In the genomic region with DNA sequence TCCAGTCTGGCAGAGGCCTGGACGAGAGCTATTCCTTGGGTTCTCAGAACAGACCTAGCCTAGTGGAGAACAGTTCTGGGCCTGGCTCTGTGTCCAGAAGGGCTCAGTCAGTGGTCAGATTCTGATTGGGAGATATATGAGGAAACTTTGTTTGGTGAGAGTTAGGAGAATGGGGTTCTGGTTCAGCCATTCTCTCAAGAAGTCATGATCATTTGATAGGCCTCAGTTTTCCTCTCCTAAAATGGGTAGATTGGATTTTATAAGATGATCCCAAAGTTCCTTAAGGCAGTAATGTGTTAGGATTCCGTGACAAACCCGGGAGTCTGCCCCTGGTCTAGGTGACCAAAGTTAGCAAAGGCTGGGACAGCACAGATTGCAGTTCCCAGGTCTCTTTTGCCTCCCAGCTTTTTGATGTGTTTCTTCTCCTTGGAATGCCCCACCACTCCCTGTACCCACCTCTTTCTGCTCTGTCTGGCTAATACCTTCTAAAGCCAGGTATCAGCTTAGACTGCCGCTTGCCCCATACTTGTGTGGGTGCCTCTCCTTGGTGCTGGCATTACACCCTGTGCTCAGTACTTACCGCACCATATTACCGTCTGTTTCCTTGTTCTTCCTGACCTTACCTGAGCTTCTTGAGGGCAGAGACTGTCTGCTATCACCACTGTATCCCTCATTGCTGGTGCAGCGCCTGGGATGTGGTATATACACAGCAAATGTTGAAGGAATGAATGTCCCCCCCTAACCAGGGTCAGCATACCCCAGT, we compare ENCODE assay signal across 11 cellular contexts. TPM values are rescaled to one million over a fixed set of nuclear protein-coding genes. Genes with fewer than 3 reads are reported as not detected.
DNase-seq lines count a peak whose midpoint lies in the region; ATAC-seq, FAIRE-seq and TF ChIP-seq lines count a peak whose summit lies in the region.
"Had no signal": no experiment of that assay in that cellular context is flagged by ENCODE, and none has a peak within 500 bp of the region (broad histone marks: within the 10 kb centered on the region; RNA-seq: fewer than 3 reads in every experiment).

No MANE protein-coding gene starts in this region.

- no peak for FAIRE-seq in frontal cortex (lab: Jason Lieb, UNC)

- peaks cover 62% of the 10 kb centered on the region for H3K36me3 Mint-ChIP-seq in activated T-cell treated with anti-CD3 and anti-CD28 coated beads, Interleukin-2, amount 50 U/mL, for 24 hours (ENCODE audit: low read depth)
- peaks cover 12% of the 10 kb centered on the region for H3K36me3 Mint-ChIP-seq in central memory CD8-positive, alpha-beta T cell (ENCODE audit: insufficient read depth)

- peaks cover 53 to 60% of the 10 kb centered on the region in 2 donors for H3K4me1 ChIP-seq in mucosa of rectum (ENCODE audit: control insufficient read depth in 2 of 2, insufficient read depth in 2 of 2, low read length in 2 of 2)
- H3K4me1 ChIP-seq in tibial artery, result peaks cover 0 to 71% (median 68%) of the 10 kb centered on the region in 4 donors

- TF ChIP-seq CTCF in tibial artery (IDR thresholded peaks at IDR 0.05), result no peak

- H3K4me3 ChIP-seq in mucosa of rectum (ENCODE audit: low read length in 2 of 2) (peak overlapping the region in 1 of 2 donors; percentile 21), tibial artery (no peak overlapping the region)
- H3K4me3 ChIP-seq: SJSA1 had no signal

- no peaks in the 10 kb centered on the region for H3K27me3 ChIP-seq in mucosa of rectum (ENCODE audit: control insufficient read depth in 2 of 2, insufficient read depth in 2 of 2, low read length in 2 of 2)
- no peaks in the 10 kb centered on the region for H3K27me3 ChIP-seq in tibial artery
- H3K27me3 ChIP-seq: SJSA1 had no signal

- no peak overlapping the region for H3K9ac ChIP-seq in mucosa of rectum (ENCODE audit: low read depth in 1 of 2, low read length in 2 of 2)

- H3K27ac ChIP-seq in mucosa of rectum (ENCODE audit: low read depth in 2 of 2, low read length in 2 of 2) (peak overlapping the region; percentile 77 to 79), tibial artery (peak overlapping the region; percentile 61 to 62)
- H3K27ac ChIP-seq: SJSA1 had no signal

- no peak for ATAC-seq in central memory CD8-positive, alpha-beta T cell (replicated peaks; ENCODE audit: extremely low read depth, poor library complexity, severe bottlenecking)

- H3K9me3 ChIP-seq in mucosa of rectum (ENCODE audit: control insufficient read depth in 2 of 2, low read length in 2 of 2) (no peaks in the 10 kb centered on the region), tibial artery (no peaks in the 10 kb centered on the region)

- H3K27me3 Mint-ChIP-seq in activated T-cell treated with anti-CD3 and anti-CD28 coated beads, Interleukin-2, amount 50 U/mL, for 24 hours, result no peaks in the 10 kb centered on the region
- no peaks in the 10 kb centered on the region for H3K27me3 Mint-ChIP-seq in central memory CD8-positive, alpha-beta T cell

- peak overlapping the region; percentile 66 for H3K4me3 Mint-ChIP-seq in activated T-cell treated with anti-CD3 and anti-CD28 coated beads, Interleukin-2, amount 50 U/mL, for 24 hours
- H3K4me3 Mint-ChIP-seq in central memory CD8-positive, alpha-beta T cell, result peak overlapping the region; percentile 35

- H3K4me1 Mint-ChIP-seq in activated T-cell treated with anti-CD3 and anti-CD28 coated beads, Interleukin-2, amount 50 U/mL, for 24 hours (ENCODE audit: low read depth), result peaks cover 95% of the 10 kb centered on the region
- peaks cover 90% of the 10 kb centered on the region for H3K4me1 Mint-ChIP-seq in central memory CD8-positive, alpha-beta T cell

- H3K27ac Mint-ChIP-seq in activated T-cell treated with anti-CD3 and anti-CD28 coated beads, Interleukin-2, amount 50 U/mL, for 24 hours, result peak overlapping the region; percentile 97
- H3K27ac Mint-ChIP-seq in central memory CD8-positive, alpha-beta T cell (ENCODE audit: low read depth), result peak overlapping the region; percentile 50

- no peaks in the 10 kb centered on the region for H3K36me3 ChIP-seq in mucosa of rectum (ENCODE audit: control insufficient read depth in 2 of 2, insufficient read depth in 2 of 2, low read length in 2 of 2)
- H3K36me3 ChIP-seq in tibial artery, result no peaks in the 10 kb centered on the region
- H3K36me3 ChIP-seq: SJSA1 had no signal

- H3K9me3 Mint-ChIP-seq in activated T-cell treated with anti-CD3 and anti-CD28 coated beads, Interleukin-2, amount 50 U/mL, for 24 hours, result peaks cover 6% of the 10 kb centered on the region
- H3K9me3 Mint-ChIP-seq in central memory CD8-positive, alpha-beta T cell, result peaks cover 7% of the 10 kb centered on the region

- DNase-seq in activated T-cell treated with anti-CD3 and anti-CD28 coated beads, Interleukin-2, amount 50 U/mL, for 24 hours, result no peak
- no peak for DNase-seq in activated T-cell treated with anti-CD3 and anti-CD28 coated beads, Interleukin-2, amount 50 U/mL, for 48 hours
- no peak for DNase-seq in central memory CD8-positive, alpha-beta T cell (ENCODE audit: low spot score in 2 of 2)
- DNase-seq in tibial artery (no peak), frontal cortex (ENCODE audit: low spot score in 2 of 2) (no peak), OCI-M2 (lab: John Stamatoyannopoulos, UW; ENCODE audit: unreplicated experiment) (no peak), hepatic stellate cell (ENCODE audit: low spot score) (no peak)
- DNase-seq: GOT3, NCI-H2107 had no signal

- intact Hi-C loops in tibial artery (cut with DNase I; ENCODE audit: low total_unique reads), result no loop called here

RNA-seq across cellular contexts. Expression of a gene that starts 25.5 kb away (rescaled TPM):
- total RNA-seq in frontal cortex, result 4.9 TPM
